34 cellular contexts compared by ENCODE assay signal in genomic region chr4:76939184-76939583, GRCh38.
"Had no signal": no experiment of that assay in that cellular context is flagged by ENCODE, and none has a peak within 500 bp of the region (broad histone marks: within the 10 kb centered on the region; RNA-seq: fewer than 3 reads in every experiment).

No MANE protein-coding gene starts in this region.

- DNase-seq: Karpas-422, Kasumi-1, MG63, MM.1S, MV-4-11, NCI-H1048, NCI-H1092, NCI-H1092 treated with DMSO at 0.1 percent for 48 hours, NCI-H1105, NCI-H1105 treated with DMSO at 0.1 percent for 48 hours, NCI-H1417 treated with DMSO at 0.1 percent for 48 hours, NCI-H1436, NCI-H1436 treated with DMSO at 0.1 percent for 48 hours, NCI-H146, NCI-H1694, NCI-H1694 treated with DMSO at 0.1 percent for 48 hours, NCI-H187, NCI-H187 treated with DMSO at 0.1 percent for 48 hours, NCI-H1930, NCI-H2029, NCI-H2029 treated with DMSO at 0.1 percent for 48 hours, NCI-H2081, NCI-H2081 treated with DMSO at 0.1 percent for 48 hours, NCI-H2107, NCI-H2171, NCI-H2171 treated with DMSO at 0.1 percent for 48 hours, NCI-H2227 treated with DMSO at 0.1 percent for 48 hours, NCI-H226, NCI-H345, NCI-H446, NCI-H446 treated with DMSO at 0.1 percent for 48 hours, NCI-H510A, NCI-H510A treated with DMSO at 0.1 percent for 48 hours, NCI-H524 had no signal
